ENCODE assay signal across 8 cellular contexts in genomic region chr1:116853680-116854191, GRCh38. TPM values are rescaled to one million over a fixed set of nuclear protein-coding genes. Genes with fewer than 3 reads are reported as not detected.
DNase-seq lines count a peak whose midpoint lies in the region; ATAC-seq and TF ChIP-seq lines count a peak whose summit lies in the region.

No MANE protein-coding gene starts in this region.

- ATAC-seq in stimulated activated memory B cell treated with anti-CD40 and anti-IgM and Interleukin-4, amounts not matched to agents 10 μg/mL and 1 μg/mL and 100 μg/mL, for 72 hours = no peak
- ATAC-seq in GM18520 (IDR thresholded peaks at IDR 0.05; ENCODE audit: unreplicated experiment) = no peak

- no peak for TF ChIP-seq CTCF in A673 (conservative IDR thresholded peaks at IDR 0.05; ENCODE audit: low read depth, low read length)
- no peak for TF ChIP-seq CTCF in endodermal cell (conservative IDR thresholded peaks at IDR 0.05)
- no peak for TF ChIP-seq CTCF in osteoblast (IDR thresholded peaks at IDR 0.05; ENCODE audit: extremely low read depth, low read depth, low read length)

- peaks cover 38% of the 10 kb centered on the region for H3K4me1 ChIP-seq in A673 (ENCODE audit: insufficient read depth, low read length, poor library complexity, severe bottlenecking)
- peaks cover 40% of the 10 kb centered on the region for H3K4me1 ChIP-seq in HAP-1
- peaks cover 17% of the 10 kb centered on the region for H3K4me1 ChIP-seq in NT2/D1 (ENCODE audit: insufficient read depth, insufficient read length)
- peaks cover 10% of the 10 kb centered on the region for H3K4me1 ChIP-seq in endodermal cell (ENCODE audit: control insufficient read depth, insufficient read depth, low read length)
- H3K4me1 ChIP-seq in osteoblast (ENCODE audit: insufficient read depth, low read length) = peaks cover 37% of the 10 kb centered on the region

- H3K9ac ChIP-seq in NT2/D1 (ENCODE audit: insufficient read length, low read depth) (no peak overlapping the region), endodermal cell (ENCODE audit: extremely low read depth, low read length, poor library complexity, severe bottlenecking) (no peak overlapping the region)

- H3K27me3 ChIP-seq in A673 (replicated peaks; ENCODE audit: insufficient read depth, low read depth, low read length, poor library complexity) (no peaks in the 10 kb centered on the region), HAP-1 (ENCODE audit: low read depth) (no peaks in the 10 kb centered on the region), NT2/D1 (ENCODE audit: insufficient read depth, insufficient read length) (no peaks in the 10 kb centered on the region), endodermal cell (ENCODE audit: control insufficient read depth, insufficient read depth, low read length, poor library complexity, severe bottlenecking) (no peaks in the 10 kb centered on the region), osteoblast (ENCODE audit: insufficient read depth, low read length) (no peaks in the 10 kb centered on the region)

- no peak overlapping the region for H2AFZ ChIP-seq in osteoblast (ENCODE audit: low read length)

- in situ Hi-C loops in HAP-1 (cut with MboI; ENCODE audit: low sequenced_read_pairs) = no loop called here

- no peaks in the 10 kb centered on the region for H3K36me3 Mint-ChIP-seq in endodermal cell (ENCODE audit: low read depth)
- H3K36me3 Mint-ChIP-seq in stimulated activated memory B cell treated with anti-CD40 and anti-IgM and Interleukin-4, amounts not matched to agents 10 μg/mL and 1 μg/mL and 100 μg/mL, for 72 hours = no peaks in the 10 kb centered on the region

- H3K36me3 ChIP-seq in A673 (ENCODE audit: insufficient read depth, low read length, poor library complexity, severe bottlenecking) (no peaks in the 10 kb centered on the region), HAP-1 (replicated peaks) (no peaks in the 10 kb centered on the region), NT2/D1 (ENCODE audit: insufficient read depth, insufficient read length, low read length) (no peaks in the 10 kb centered on the region), endodermal cell (ENCODE audit: control insufficient read depth, insufficient read depth, low read length) (no peaks in the 10 kb centered on the region), osteoblast (ENCODE audit: insufficient read depth, low read length) (no peaks in the 10 kb centered on the region)

- 8 to 14% methylated on average over 2 to 3 of the region's 3 CpGs for WGBS in endodermal cell (ENCODE audit: insufficient coverage in 1 of 2, insufficient read length in 1 of 2), 2 experiments

- H3K4me3 Mint-ChIP-seq in endodermal cell = peak overlapping the region; percentile 32
- no peak overlapping the region for H3K4me3 Mint-ChIP-seq in stimulated activated memory B cell treated with anti-CD40 and anti-IgM and Interleukin-4, amounts not matched to agents 10 μg/mL and 1 μg/mL and 100 μg/mL, for 72 hours

- CTCF ChIA-PET in A673 (lab: Charles Lee) = interaction anchor here (0.8 kb wide), 1 partner anchor 28 kb away, joined by 6 read pairs; no protein-coding TSS in a partner anchor

- no TSS peak for BruUV-seq in A673 (replicated peaks; lab: Mats Ljungman, UMichigan)

- H3K79me2 ChIP-seq in osteoblast (ENCODE audit: insufficient read depth, low read length) = no peaks in the 10 kb centered on the region

- H3K27ac ChIP-seq in A673 (ENCODE audit: low read depth, low read length, poor library complexity, severe bottlenecking) (no peak overlapping the region), endodermal cell (ENCODE audit: low read depth, low read length) (no peak overlapping the region), osteoblast (ENCODE audit: low read depth, low read length) (peak overlapping the region; percentile 47)

- peak overlapping the region; percentile 64 for H3K4me2 ChIP-seq in osteoblast (ENCODE audit: insufficient read depth, low read length)

- peak overlapping the region; percentile 94 for H3K27ac Mint-ChIP-seq in endodermal cell
- H3K27ac Mint-ChIP-seq in stimulated activated memory B cell treated with anti-CD40 and anti-IgM and Interleukin-4, amounts not matched to agents 10 μg/mL and 1 μg/mL and 100 μg/mL, for 72 hours = no peak overlapping the region

- no peaks in the 10 kb centered on the region for H3K27me3 Mint-ChIP-seq in endodermal cell (ENCODE audit: insufficient read depth)
- peaks cover 9% of the 10 kb centered on the region for H3K27me3 Mint-ChIP-seq in stimulated activated memory B cell treated with anti-CD40 and anti-IgM and Interleukin-4, amounts not matched to agents 10 μg/mL and 1 μg/mL and 100 μg/mL, for 72 hours

- DNase-seq in A673 (ENCODE audit: low spot score) (peak; percentile 24), HAP-1 (ENCODE audit: low spot score in 2 of 2) (peak; percentile 65 to 75), NT2/D1 (ENCODE audit: low read depth, low spot score) (peak; percentile 92), endodermal cell (peak; percentile 85), osteoblast (ENCODE audit: insufficient read length, low spot score, missing footprints) (peak; percentile 71)
- DNase-seq in stimulated activated CD4-positive, alpha-beta T cell treated with anti-CD3 and anti-CD28 coated beads, Interleukin-4, amount 100 ng/mL, for 1 hour = no peak

- peaks cover 42% of the 10 kb centered on the region for H3K4me1 Mint-ChIP-seq in endodermal cell
- H3K4me1 Mint-ChIP-seq in stimulated activated memory B cell treated with anti-CD40 and anti-IgM and Interleukin-4, amounts not matched to agents 10 μg/mL and 1 μg/mL and 100 μg/mL, for 72 hours = no peaks in the 10 kb centered on the region

- POLR2A ChIA-PET in A673 (lab: Charles Lee; ENCODE audit: low non-redundant PET) = interaction anchor here (0.6 kb wide), 1 partner anchor 467 kb away, joined by 30 read pairs; no protein-coding TSS in a partner anchor

- intact Hi-C loops in A673 (cut with micrococcal nuclease; ENCODE audit: unreplicated experiment) = loop anchor here (2.0 kb wide), 1 partner anchor 201 kb away; no protein-coding TSS in a partner anchor

- no peaks in the 10 kb centered on the region for H4K20me1 ChIP-seq in osteoblast (ENCODE audit: insufficient read depth, low read length)

- H3K4me3 ChIP-seq in A673 (ENCODE audit: low read depth, low read length, poor library complexity, severe bottlenecking) (no peak overlapping the region), HAP-1 (no peak overlapping the region), NT2/D1 (ENCODE audit: insufficient read length, low read depth) (no peak overlapping the region), endodermal cell (ENCODE audit: low read length) (peak overlapping the region; percentile 19), osteoblast (ENCODE audit: insufficient read depth, low read length) (peak overlapping the region; percentile 12)

- H3K9me3 Mint-ChIP-seq in endodermal cell = no peaks in the 10 kb centered on the region
- no peaks in the 10 kb centered on the region for H3K9me3 Mint-ChIP-seq in stimulated activated memory B cell treated with anti-CD40 and anti-IgM and Interleukin-4, amounts not matched to agents 10 μg/mL and 1 μg/mL and 100 μg/mL, for 72 hours

- H3K9me3 ChIP-seq in A673 (ENCODE audit: low read depth, low read length, poor library complexity, severe bottlenecking) = no peaks in the 10 kb centered on the region
- H3K9me3 ChIP-seq in HAP-1 = no peaks in the 10 kb centered on the region
- H3K9me3 ChIP-seq in NT2/D1 (ENCODE audit: insufficient read depth, low read length) = no peaks in the 10 kb centered on the region
- no peaks in the 10 kb centered on the region for H3K9me3 ChIP-seq in endodermal cell (ENCODE audit: control insufficient read depth, low read length)
- no peaks in the 10 kb centered on the region for H3K9me3 ChIP-seq in osteoblast (ENCODE audit: low read depth, low read length)

RNA-seq across cellular contexts. Expression of gene PTGFRN, which starts 56.0 kb away (rescaled TPM):
- 29.5 and 34.3 TPM in 2 replicates for total RNA-seq in A673 (2021)
- total RNA-seq in endodermal cell = 10 to 100 TPM; 41.6 to 43.2 TPM
- polyA plus RNA-seq in endodermal cell (2013, experiment 1 of 2) = 46.4 TPM
- 42.7 TPM for polyA plus RNA-seq in endodermal cell (2013, experiment 2 of 2)
- total RNA-seq in osteoblast = 40.2 and 52.7 TPM in 2 replicates

Comparison
In these comparisons a context has a peak if more than half of its experiments do, and no peak if none do; other contexts are left out.
1. H3K4me3 ChIP-seq: peak in endodermal cell (single experiment) and osteoblast (single experiment); none in A673 (single experiment), HAP-1 (single experiment) and NT2/D1 (single experiment).